In genomic region chr11:75533843-75534242, GRCh38 we compare ENCODE assay signal across 24 cellular contexts.
"Had no signal": no experiment of that assay in that cellular context is flagged by ENCODE, and none has a peak within 500 bp of the region (broad histone marks: within the 10 kb centered on the region; RNA-seq: fewer than 3 reads in every experiment).

No MANE protein-coding gene starts in this region.

- H3K4me3 ChIP-seq: esophagus muscularis mucosa, gastrocnemius medialis, left ventricle myocardium inferior, lower lobe of right lung, neural progenitor cell, pancreas, smooth muscle cell, tibial artery had no signal

- H3K9me3 ChIP-seq: esophagus muscularis mucosa, gastrocnemius medialis, left ventricle myocardium inferior, lower lobe of right lung, pancreas, tibial artery had no signal

- H3K36me3 Mint-ChIP-seq: memory B cell; mesothelial cell of epicardium; natural killer cell; neural progenitor cell; stimulated activated memory B cell treated with anti-CD40 and anti-IgM and Interleukin-4, amounts not matched to agents 10 μg/mL and 1 μg/mL and 100 μg/mL, for 72 hours had no signal

- H3K4me2 ChIP-seq: neural progenitor cell, smooth muscle cell had no signal

- H3K27me3 ChIP-seq: esophagus muscularis mucosa, gastrocnemius medialis, neural progenitor cell, pancreas, tibial artery had no signal

- H3K36me3 ChIP-seq: esophagus muscularis mucosa, gastrocnemius medialis, left ventricle myocardium inferior, lower lobe of right lung, neural progenitor cell, pancreas, tibial artery had no signal

- H3K27ac ChIP-seq: epithelial cell of prostate, esophagus muscularis mucosa, gastrocnemius medialis, left ventricle myocardium inferior, lower lobe of right lung, neural progenitor cell, pancreas, tibial artery had no signal

- H3K9me3 Mint-ChIP-seq: memory B cell; mesothelial cell of epicardium; natural killer cell; neural progenitor cell; stimulated activated memory B cell treated with anti-CD40 and anti-IgM and Interleukin-4, amounts not matched to agents 10 μg/mL and 1 μg/mL and 100 μg/mL, for 72 hours; stimulated activated naive CD8-positive, alpha-beta T cell treated with anti-CD3 and anti-CD28 coated beads, Interleukin-15, Interleukin-2, amounts not matched to agents 100 ng/mL and 50 ng/mL, for 24 hours had no signal

- H3K4me1 ChIP-seq: gastrocnemius medialis, neural progenitor cell, pancreas had no signal

- ATAC-seq: gastrocnemius medialis; left cardiac atrium; lower lobe of right lung; natural killer cell; stimulated activated memory B cell treated with anti-CD40 and anti-IgM and Interleukin-4, amounts not matched to agents 10 μg/mL and 1 μg/mL and 100 μg/mL, for 72 hours had no signal

- H3K4me3 Mint-ChIP-seq: memory B cell; mesothelial cell of epicardium; neural progenitor cell; stimulated activated memory B cell treated with anti-CD40 and anti-IgM and Interleukin-4, amounts not matched to agents 10 μg/mL and 1 μg/mL and 100 μg/mL, for 72 hours; stimulated activated naive CD8-positive, alpha-beta T cell treated with anti-CD3 and anti-CD28 coated beads, Interleukin-15, Interleukin-2, amounts not matched to agents 100 ng/mL and 50 ng/mL, for 24 hours had no signal

- FAIRE-seq: endometrium, kidney, pancreas had no signal

- DNase-seq: effector memory CD4-positive, alpha-beta T cell; gastrocnemius medialis; glutamatergic neuron; immature natural killer cell; kidney; left cardiac atrium; left ventricle myocardium inferior; lower lobe of right lung; natural killer cell; occipital lobe; pancreas; right cardiac atrium; stimulated activated CD4-positive, alpha-beta T cell treated with anti-CD3 and anti-CD28 coated beads, Interleukin-4, amount 100 ng/mL, for 24 hours; tibial artery had no signal

- H2AFZ ChIP-seq: neural progenitor cell had no signal

- H3K27ac Mint-ChIP-seq: memory B cell; mesothelial cell of epicardium; neural progenitor cell; progenitor cell of endocrine pancreas; stimulated activated memory B cell treated with anti-CD40 and anti-IgM and Interleukin-4, amounts not matched to agents 10 μg/mL and 1 μg/mL and 100 μg/mL, for 72 hours had no signal

- H3K9ac ChIP-seq: neural progenitor cell had no signal
